1 cellular context compared by ENCODE assay signal in genomic region chr9:33082135-33082534, GRCh38.
TF ChIP-seq lines count a peak whose summit lies in the region.

No MANE protein-coding gene starts in this region.

TF ChIP-seq in endothelial cell of umbilical vein, 7 proteins besides CTCF, POLR2A, EP300 and RAD21 (continued from another document):
- TF ChIP-seq MYC (IDR thresholded peaks at IDR 0.05; ENCODE audit: low read depth, low read length): no peak
- TF ChIP-seq JUN (IDR thresholded peaks at IDR 0.05; ENCODE audit: borderline replicate concordance, insufficient read depth, insufficient read length, low read depth): no peak
- TF ChIP-seq GATA2 (IDR thresholded peaks at IDR 0.05; ENCODE audit: insufficient read depth, insufficient read length, low read depth, low read length): no peak
- TF ChIP-seq POLR2AphosphoS5 (IDR thresholded peaks at IDR 0.05; ENCODE audit: insufficient read depth, low read depth, low read length): no peak
- no peak for TF ChIP-seq MAX (IDR thresholded peaks at IDR 0.05; ENCODE audit: insufficient read depth, insufficient read length)
- TF ChIP-seq EZH2 (IDR thresholded peaks at IDR 0.05; ENCODE audit: borderline replicate concordance, low read depth, low read length, severe bottlenecking): no peak
